In the genomic region with DNA sequence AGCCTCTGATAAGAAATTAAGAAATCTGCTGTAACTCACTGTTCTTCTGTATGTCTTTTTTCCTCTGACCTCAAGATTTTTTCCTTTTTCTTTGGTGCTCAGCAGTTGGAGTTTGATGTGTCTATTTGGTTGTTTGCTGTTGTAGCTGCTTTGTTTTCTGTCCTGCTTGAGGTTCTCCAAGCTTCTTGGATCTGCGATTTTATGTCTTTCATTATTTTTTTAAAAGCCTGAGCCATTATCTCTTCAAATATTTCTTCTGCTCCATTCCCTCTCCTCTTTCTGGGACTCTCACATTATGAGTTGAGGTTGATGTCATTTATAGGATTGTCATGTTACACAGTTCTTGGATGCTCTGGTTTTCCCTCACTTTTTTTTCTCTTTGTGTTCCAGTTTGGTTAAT, we compare ENCODE assay signal across 21 cellular contexts. TPM values are rescaled to one million over a fixed set of nuclear protein-coding genes. Genes with fewer than 3 reads are reported as not detected.
DNase-seq lines count a peak whose midpoint lies in the region; ATAC-seq and TF ChIP-seq lines count a peak whose summit lies in the region.
"Had no signal": no experiment of that assay in that cellular context is flagged by ENCODE, and none has a peak within 500 bp of the region (broad histone marks: within the 10 kb centered on the region; RNA-seq: fewer than 3 reads in every experiment).

No MANE protein-coding gene starts in this region.

- peaks cover 20% of the 10 kb centered on the region for H3K4me1 Mint-ChIP-seq in activated T-helper 2 cell treated with anti-CD3 and anti-CD28 coated beads, Interferon-gamma antibody, Interleukin-2, Interleukin-4, amounts not matched to agents 10 μg/mL and 5 μg/mL and 100 μg/mL, durations not matched to agents 14 hours and 24 hours and 36 hours (ENCODE audit: low read depth)
- H3K4me1 Mint-ChIP-seq in immature natural killer cell = peaks cover 48 to 54% of the 10 kb centered on the region in 2 donors
- H3K4me1 Mint-ChIP-seq in WTC11 = no peaks in the 10 kb centered on the region

- intact Hi-C loops in left ventricle myocardium inferior (cut with micrococcal nuclease) = no loop called here
- intact Hi-C loops in left cardiac atrium (cut with DNase I) = no loop called here
- intact Hi-C loops in activated T-helper 2 cell treated with anti-CD3 and anti-CD28 coated beads, Interferon-gamma antibody, Interleukin-2, Interleukin-4, amounts not matched to agents 10 μg/mL and 5 μg/mL and 100 μg/mL, durations not matched to agents 14 hours and 24 hours and 36 hours (cut with micrococcal nuclease) = no loop called here
- intact Hi-C loops in tibial artery (cut with DNase I; ENCODE audit: low total_unique reads) = no loop called here

- no peak overlapping the region for H3K4me3 Mint-ChIP-seq in activated T-helper 2 cell treated with anti-CD3 and anti-CD28 coated beads, Interferon-gamma antibody, Interleukin-2, Interleukin-4, amounts not matched to agents 10 μg/mL and 5 μg/mL and 100 μg/mL, durations not matched to agents 14 hours and 24 hours and 36 hours (ENCODE audit: low read depth)
- H3K4me3 Mint-ChIP-seq in immature natural killer cell (no peak overlapping the region), WTC11 (no peak overlapping the region)
- H3K4me3 Mint-ChIP-seq: CD14-positive monocyte had no signal

- H3K4me3 ChIP-seq in left ventricle myocardium inferior (no peak overlapping the region), tibial artery (no peak overlapping the region)

- no peaks in the 10 kb centered on the region for H3K27me3 ChIP-seq in left ventricle myocardium inferior (ENCODE audit: low read depth)
- H3K27me3 ChIP-seq in tibial artery = no peaks in the 10 kb centered on the region

- peaks cover 26% of the 10 kb centered on the region for H3K9me3 Mint-ChIP-seq in activated T-helper 2 cell treated with anti-CD3 and anti-CD28 coated beads, Interferon-gamma antibody, Interleukin-2, Interleukin-4, amounts not matched to agents 10 μg/mL and 5 μg/mL and 100 μg/mL, durations not matched to agents 14 hours and 24 hours and 36 hours
- peaks cover 0 to 5% (median 0%) of the 10 kb centered on the region in 6 donors for H3K9me3 Mint-ChIP-seq in immature natural killer cell
- H3K9me3 Mint-ChIP-seq in WTC11 = peaks cover 14% of the 10 kb centered on the region

- TF ChIP-seq CTCF in left ventricle myocardium inferior (IDR thresholded peaks at IDR 0.05; ENCODE audit: borderline replicate concordance) (no peak), tibial artery (IDR thresholded peaks at IDR 0.05) (no peak), WTC11 (IDR thresholded peaks at IDR 0.05) (no peak)

- CTCF ChIA-PET in WTC11 (lab: Charles Lee) = interaction anchor here (1.8 kb wide), 1 partner anchor 16 kb away, joined by 6 read pairs; no protein-coding TSS in a partner anchor

- peak overlapping the region; percentile 71 for H3K27ac Mint-ChIP-seq in activated T-helper 2 cell treated with anti-CD3 and anti-CD28 coated beads, Interferon-gamma antibody, Interleukin-2, Interleukin-4, amounts not matched to agents 10 μg/mL and 5 μg/mL and 100 μg/mL, durations not matched to agents 14 hours and 24 hours and 36 hours
- H3K27ac Mint-ChIP-seq in immature natural killer cell (peak overlapping the region; percentile 55 to 98 (median 72)), WTC11 (no peak overlapping the region)
- H3K27ac Mint-ChIP-seq: CD14-positive monocyte had no signal

- no peak for DNase-seq in left ventricle myocardium inferior
- DNase-seq in left cardiac atrium = no peak
- no peak for DNase-seq in activated T-helper 2 cell treated with anti-CD3 and anti-CD28 coated beads, Interferon-gamma antibody, Interleukin-2, Interleukin-4, amounts not matched to agents 10 μg/mL and 5 μg/mL and 100 μg/mL, durations not matched to agents 14 hours and 24 hours and 36 hours (ENCODE audit: low spot score)
- no peak for DNase-seq in immature natural killer cell
- DNase-seq in tibial artery = no peak
- no peak for DNase-seq in WTC11 (ENCODE audit: low spot score)
- DNase-seq in ureter (ENCODE audit: low spot score) = no peak
- DNase-seq: ACHN, AML-193, DMS 273 treated with DMSO at 0.1 percent for 48 hours, GF-D8, GOT3, IMR-90, NCI-H1105, NCI-H1694 treated with DMSO at 0.1 percent for 48 hours, NCI-H2107, NCI-H2227 treated with DMSO at 0.1 percent for 48 hours, NCI-H524 had no signal

- peaks cover 31% of the 10 kb centered on the region for H3K4me1 ChIP-seq in left ventricle myocardium inferior
- H3K4me1 ChIP-seq in tibial artery = peaks cover 0 to 45% (median 24%) of the 10 kb centered on the region in 4 donors

- peak overlapping the region; percentile 60 for H3K27ac ChIP-seq in left ventricle myocardium inferior (replicated peaks)
- peak overlapping the region; percentile 94 to 99 for H3K27ac ChIP-seq in tibial artery

- POLR2A ChIA-PET in WTC11 (lab: Charles Lee) = no interaction called here

- no peaks in the 10 kb centered on the region for H3K27me3 Mint-ChIP-seq in activated T-helper 2 cell treated with anti-CD3 and anti-CD28 coated beads, Interferon-gamma antibody, Interleukin-2, Interleukin-4, amounts not matched to agents 10 μg/mL and 5 μg/mL and 100 μg/mL, durations not matched to agents 14 hours and 24 hours and 36 hours (ENCODE audit: low read depth)
- peaks cover 0 to 6% (median 2%) of the 10 kb centered on the region in 3 donors for H3K27me3 Mint-ChIP-seq in immature natural killer cell (ENCODE audit: low read depth in 3 of 3)
- no peaks in the 10 kb centered on the region; the same call in 1 of the 2 replicates for H3K27me3 Mint-ChIP-seq in WTC11 (ENCODE audit: low read depth)

- peaks cover 15% of the 10 kb centered on the region for H3K36me3 Mint-ChIP-seq in activated T-helper 2 cell treated with anti-CD3 and anti-CD28 coated beads, Interferon-gamma antibody, Interleukin-2, Interleukin-4, amounts not matched to agents 10 μg/mL and 5 μg/mL and 100 μg/mL, durations not matched to agents 14 hours and 24 hours and 36 hours (ENCODE audit: low read depth)
- H3K36me3 Mint-ChIP-seq in immature natural killer cell (peaks cover 0 to 13% (median 0%) of the 10 kb centered on the region in 3 donors), WTC11 (no peaks in the 10 kb centered on the region)
- H3K36me3 Mint-ChIP-seq: CD14-positive monocyte had no signal

- H3K9me3 ChIP-seq in left ventricle myocardium inferior (replicated peaks) = peaks cover 12% of the 10 kb centered on the region
- H3K9me3 ChIP-seq in tibial artery = peaks cover 0 to 6% (median 0%) of the 10 kb centered on the region in 3 donors

- ATAC-seq in left cardiac atrium = no peak
- ATAC-seq in WTC11 = no peak
- ATAC-seq in HG02885 (IDR thresholded peaks at IDR 0.05; ENCODE audit: poor library complexity, unreplicated experiment) = no peak

- H3K36me3 ChIP-seq in left ventricle myocardium inferior (no peaks in the 10 kb centered on the region), tibial artery (peaks cover 0 to 26% (median 15%) of the 10 kb centered on the region in 3 donors)

TF ChIP-seq in WTC11, 78 proteins besides CTCF, POLR2A, EP300 and RAD21 (continues in another document):
- TF ChIP-seq FOXP1 (CRISPR knock-in tag; IDR thresholded peaks at IDR 0.05; ENCODE audit: borderline replicate concordance) = no peak
- TF ChIP-seq, protein P1, sequence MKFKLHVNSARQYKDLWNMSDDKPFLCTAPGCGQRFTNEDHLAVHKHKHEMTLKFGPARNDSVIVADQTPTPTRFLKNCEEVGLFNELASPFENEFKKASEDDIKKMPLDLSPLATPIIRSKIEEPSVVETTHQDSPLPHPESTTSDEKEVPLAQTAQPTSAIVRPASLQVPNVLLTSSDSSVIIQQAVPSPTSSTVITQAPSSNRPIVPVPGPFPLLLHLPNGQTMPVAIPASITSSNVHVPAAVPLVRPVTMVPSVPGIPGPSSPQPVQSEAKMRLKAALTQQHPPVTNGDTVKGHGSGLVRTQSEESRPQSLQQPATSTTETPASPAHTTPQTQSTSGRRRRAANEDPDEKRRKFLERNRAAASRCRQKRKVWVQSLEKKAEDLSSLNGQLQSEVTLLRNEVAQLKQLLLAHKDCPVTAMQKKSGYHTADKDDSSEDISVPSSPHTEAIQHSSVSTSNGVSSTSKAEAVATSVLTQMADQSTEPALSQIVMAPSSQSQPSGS (CRISPR knock-in tag; IDR thresholded peaks at IDR 0.05; ENCODE audit: borderline replicate concordance, low read depth) = no peak
- TF ChIP-seq JUN (CRISPR knock-in tag; IDR thresholded peaks at IDR 0.05) = no peak

RNA-seq across cellular contexts. Expression of a gene that starts 47.7 kb away (rescaled TPM):
- total RNA-seq in left ventricle myocardium inferior (168 TPM), left cardiac atrium (100 to 1,000 TPM in 1 of 2 donors, 10 to 100 TPM in 1; 86.7 to 359 TPM), WTC11 (2021) (0.62 to 1.2 TPM (median 1.0 TPM) in 3 replicates), ureter (49.0 TPM)
- total RNA-seq in activated T-helper 2 cell treated with anti-CD3 and anti-CD28 coated beads, Interferon-gamma antibody, Interleukin-2, Interleukin-4, amounts not matched to agents 10 μg/mL and 5 μg/mL and 100 μg/mL, durations not matched to agents 14 hours and 24 hours and 36 hours = 13.1 and 14.0 TPM in 2 replicates
- polyA plus RNA-seq in immature natural killer cell = 100 to 1,000 TPM in 1 of 3 donors, 10 to 100 TPM in 2; 70.8 to 292 (median 96.5) TPM
- total RNA-seq: HT1080 had no signal
- polyA plus RNA-seq: CD14-positive monocyte had no signal

RNA-seq across cellular contexts. Expression of a gene that starts 59.7 kb away (rescaled TPM):
- total RNA-seq in left ventricle myocardium inferior = 63.5 TPM
- 10 to 100 TPM; 66.1 to 87.8 TPM for total RNA-seq in left cardiac atrium
- 137 and 146 TPM in 2 replicates for total RNA-seq in activated T-helper 2 cell treated with anti-CD3 and anti-CD28 coated beads, Interferon-gamma antibody, Interleukin-2, Interleukin-4, amounts not matched to agents 10 μg/mL and 5 μg/mL and 100 μg/mL, durations not matched to agents 14 hours and 24 hours and 36 hours
- polyA plus RNA-seq in immature natural killer cell = 100 to 1,000 TPM; 274 to 339 (median 323) TPM
- total RNA-seq in WTC11 (2021) = 48.8 to 50.6 TPM (median 49.5 TPM) in 3 replicates
- 44.4 TPM for total RNA-seq in ureter
